Comparison of ENCODE assay signal across 1 cellular context in the genomic region with DNA sequence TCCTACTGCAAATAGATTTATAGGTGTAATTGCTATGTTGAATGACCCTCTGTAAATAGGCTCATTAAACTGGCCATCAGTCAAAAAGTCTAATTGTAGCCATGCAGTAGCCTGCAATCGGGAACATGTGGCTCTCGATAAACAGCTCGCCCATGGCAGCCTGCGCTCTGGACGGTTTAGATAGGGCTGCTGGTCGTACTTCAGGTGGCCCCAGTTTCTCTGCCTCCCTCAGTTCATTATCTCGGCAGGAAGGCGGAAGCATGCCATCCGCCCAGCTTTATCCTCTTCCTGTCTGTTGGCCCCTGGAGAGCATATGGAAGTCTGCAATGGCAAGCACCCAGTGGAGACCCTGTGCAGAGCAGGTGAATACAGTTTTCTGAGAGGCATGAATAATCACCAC.
TF ChIP-seq lines count a peak whose summit lies in the region.

No MANE protein-coding gene starts in this region.

TF ChIP-seq in SK-N-SH treated with all-trans-retinoic acid at 6 μM for 48 hours, 23 proteins besides CTCF, POLR2A, EP300 and RAD21 (continued from another document):
- TF ChIP-seq, protein P1, sequence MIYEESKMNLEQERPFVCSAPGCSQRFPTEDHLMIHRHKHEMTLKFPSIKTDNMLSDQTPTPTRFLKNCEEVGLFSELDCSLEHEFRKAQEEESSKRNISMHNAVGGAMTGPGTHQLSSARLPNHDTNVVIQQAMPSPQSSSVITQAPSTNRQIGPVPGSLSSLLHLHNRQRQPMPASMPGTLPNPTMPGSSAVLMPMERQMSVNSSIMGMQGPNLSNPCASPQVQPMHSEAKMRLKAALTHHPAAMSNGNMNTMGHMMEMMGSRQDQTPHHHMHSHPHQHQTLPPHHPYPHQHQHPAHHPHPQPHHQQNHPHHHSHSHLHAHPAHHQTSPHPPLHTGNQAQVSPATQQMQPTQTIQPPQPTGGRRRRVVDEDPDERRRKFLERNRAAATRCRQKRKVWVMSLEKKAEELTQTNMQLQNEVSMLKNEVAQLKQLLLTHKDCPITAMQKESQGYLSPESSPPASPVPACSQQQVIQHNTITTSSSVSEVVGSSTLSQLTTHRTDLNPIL (CRISPR knock-in tag; IDR thresholded peaks at IDR 0.05; ENCODE audit: low read depth): no peak
- TF ChIP-seq ZNF70 (CRISPR knock-in tag; IDR thresholded peaks at IDR 0.05): no peak
- TF ChIP-seq ZFP3 (CRISPR knock-in tag; IDR thresholded peaks at IDR 0.05): no peak
- no peak for TF ChIP-seq BACH2 (CRISPR knock-in tag; IDR thresholded peaks at IDR 0.05; ENCODE audit: borderline replicate concordance)
TF ChIP-seq in SK-N-SH treated with all-trans-retinoic acid at 6 μM for 48 hours: peak in this region for 0.
